ENCODE assay signal across 8 cellular contexts in genomic region chr10:99621454-99622246, GRCh38. TPM values are rescaled to one million over a fixed set of nuclear protein-coding genes. Genes with fewer than 3 reads are reported as not detected.
DNase-seq lines count a peak whose midpoint lies in the region; ATAC-seq, FAIRE-seq and TF ChIP-seq lines count a peak whose summit lies in the region.

No MANE protein-coding gene starts in this region.

- no peak for FAIRE-seq in pancreas (lab: Jason Lieb, UNC)

- intact Hi-C loops in esophagus squamous epithelium (cut with DNase I), result no loop called here
- intact Hi-C loops in pancreas (cut with DNase I), result no loop called here

- DNase-seq in NCI-H2107 (lab: John Stamatoyannopoulos, UW) (peak; percentile 6), NCI-H2107 treated with DMSO at 0.1 percent for 48 hours (lab: John Stamatoyannopoulos, UW; ENCODE audit: unreplicated experiment) (no peak), SK-N-SH (peak; percentile 21), esophagus squamous epithelium (lab: John Stamatoyannopoulos, UW) (no peak), pancreas (peak in 2 of 6 donors; percentile 28 to 29)

- peaks cover 13% of the 10 kb centered on the region for H3F3A ChIP-seq in SK-N-SH (replicated peaks; ENCODE audit: insufficient read depth)

- peak in 2 of 4 donors; percentile 79 to 80 for TF ChIP-seq POLR2A in esophagus squamous epithelium (IDR thresholded peaks at IDR 0.05)

- peak overlapping the region; percentile 87 for H3K4me2 ChIP-seq in SK-N-SH

- CTCF ChIA-PET in SK-N-SH (lab: Yijun Ruan, JAX), result interaction anchor here (0.8 to 3.3 kb wide), 4 partner anchors 10 to 388 kb away, joined by 3 to 22 read pairs (median 14); partner anchors contain the start of gene DNMBP

- H4K20me1 ChIP-seq in SK-N-SH (ENCODE audit: insufficient read depth), result peaks cover 15% of the 10 kb centered on the region; the same call in 1 of the 2 replicates

- H3K4me1 ChIP-seq in SK-N-SH (ENCODE audit: control insufficient read depth in 1 of 2, insufficient read depth in 2 of 2, low read depth in 1 of 2, low read length in 1 of 2), result peaks cover 5 to 17% of the 10 kb centered on the region in 2 experiments; a peak in 3 of 4 replicates
- peaks cover 23 to 41% (median 28%) of the 10 kb centered on the region in 3 donors for H3K4me1 ChIP-seq in esophagus squamous epithelium
- peaks cover 15 to 18% (median 16%) of the 10 kb centered on the region in 3 donors for H3K4me1 ChIP-seq in pancreas

- H3K9ac ChIP-seq in SK-N-SH, result peak overlapping the region; percentile 94

- TF ChIP-seq EP300 in SK-N-SH (IDR thresholded peaks at IDR 0.05; ENCODE audit: borderline replicate concordance in 1 of 2, low read depth in 1 of 2, low read length in 1 of 2), result no peak

- peaks cover 33% of the 10 kb centered on the region for H3K79me2 ChIP-seq in SK-N-SH (ENCODE audit: insufficient read depth)

- H3K36me3 ChIP-seq in SK-N-SH (replicated peaks in 1 of 2; ENCODE audit: control insufficient read depth in 1 of 2, insufficient read depth in 2 of 2, low read length in 1 of 2), result no peaks in the 10 kb centered on the region
- no peaks in the 10 kb centered on the region for H3K36me3 ChIP-seq in esophagus squamous epithelium
- H3K36me3 ChIP-seq in pancreas, result no peaks in the 10 kb centered on the region

- TF ChIP-seq CTCF in SK-N-SH (IDR thresholded peaks at IDR 0.05) (no peak), esophagus squamous epithelium (IDR thresholded peaks at IDR 0.05) (peak in 1 of 6 experiments; percentile 14), pancreas (IDR thresholded peaks at IDR 0.05) (no peak)

- peak overlapping the region; percentile 97 to 98 for H3K27ac ChIP-seq in SK-N-SH (ENCODE audit: low read depth in 2 of 2, low read length in 1 of 2)
- peak overlapping the region; percentile 93 to 99 (median 98) for H3K27ac ChIP-seq in esophagus squamous epithelium
- peak overlapping the region; percentile 98 to 99 (median 98) for H3K27ac ChIP-seq in pancreas

- peak overlapping the region; percentile 86 for H2AFZ ChIP-seq in SK-N-SH (ENCODE audit: low read depth)

- H3K27me3 ChIP-seq in SK-N-SH (ENCODE audit: insufficient read depth), result no peaks in the 10 kb centered on the region
- H3K27me3 ChIP-seq in esophagus squamous epithelium, result no peaks in the 10 kb centered on the region
- no peaks in the 10 kb centered on the region for H3K27me3 ChIP-seq in pancreas

- no peaks in the 10 kb centered on the region for H3K9me3 ChIP-seq in SK-N-SH
- no peaks in the 10 kb centered on the region for H3K9me3 ChIP-seq in esophagus squamous epithelium
- no peaks in the 10 kb centered on the region for H3K9me3 ChIP-seq in pancreas

- POLR2A ChIA-PET in SK-N-SH (lab: Yijun Ruan, JAX), result interaction anchor here (0.6 to 0.8 kb wide), 3 partner anchors 38 to 232 kb away, joined by 3 to 5 read pairs (median 3); partner anchors contain the start of gene ENTPD7

- H3K4me3 ChIP-seq in SK-N-SH (ENCODE audit: low read depth in 2 of 2, low read length in 1 of 2) (peak overlapping the region; percentile 75 to 93), esophagus squamous epithelium (peak overlapping the region; percentile 69 to 96 (median 92)), pancreas (peak overlapping the region; percentile 58 to 88 (median 74))

- no peak for TF ChIP-seq RAD21 in SK-N-SH (IDR thresholded peaks at IDR 0.05; ENCODE audit: low read length)

- 25% methylated on average over 20 of the region's 30 CpGs for WGBS in SK-N-SH (ENCODE audit: low lambda C conversion rate)
- 14 to 23% methylated on average over 21 to 22 of the region's 30 CpGs for WGBS in esophagus squamous epithelium, 2 donors
- WGBS in pancreas, 2 donors, result 9 to 12% methylated on average over 30 of the region's 30 CpGs

- peak in 3 of 4 donors; percentile 5 to 19 (median 5) for ATAC-seq in pancreas
- ATAC-seq in GM19324 (IDR thresholded peaks at IDR 0.05; ENCODE audit: low FRiP score, unreplicated experiment), result no peak
- ATAC-seq in GM21423 (IDR thresholded peaks at IDR 0.05; ENCODE audit: unreplicated experiment), result no peak
- no peak for ATAC-seq in HG02840 (IDR thresholded peaks at IDR 0.05; ENCODE audit: low FRiP score, unreplicated experiment)

- H3K9me2 ChIP-seq in SK-N-SH, result no peaks in the 10 kb centered on the region

TF ChIP-seq in SK-N-SH, 30 proteins besides CTCF, POLR2A, EP300 and RAD21:
- TF ChIP-seq IRF3 (IDR thresholded peaks at IDR 0.05; ENCODE audit: low read depth, low read length), result no peak
- TF ChIP-seq YY1 (IDR thresholded peaks at IDR 0.05; ENCODE audit: low read depth), result 0 out of 2 replicates have a peak, but pooled peaks have one; percentile 4
- TF ChIP-seq MXI1 (IDR thresholded peaks at IDR 0.05; ENCODE audit: low read depth, low read length), result no peak
- no peak for TF ChIP-seq TAF1 (IDR thresholded peaks at IDR 0.05; ENCODE audit: borderline replicate concordance, low read depth, low read length)
- no peak for TF ChIP-seq EZH2phosphoT487 (IDR thresholded peaks at IDR 0.05; ENCODE audit: borderline replicate concordance, low read depth)
- TF ChIP-seq ELF1 (IDR thresholded peaks at IDR 0.05), result no peak
- TF ChIP-seq POLR2AphosphoS5 (IDR thresholded peaks at IDR 0.05; ENCODE audit: low read depth, low read length), result no peak; the same call in 1 of the 2 replicates
- no peak; the same call in 1 of the 2 replicates for TF ChIP-seq REST (IDR thresholded peaks at IDR 0.05; ENCODE audit: low read depth, low read length)
- TF ChIP-seq SIN3A (IDR thresholded peaks at IDR 0.05; ENCODE audit: borderline replicate concordance, low read depth, low read length), result no peak
- TF ChIP-seq NFIC (IDR thresholded peaks at IDR 0.05; ENCODE audit: borderline replicate concordance), result no peak; the same call in 1 of the 2 replicates
- no peak for TF ChIP-seq CHD2 (IDR thresholded peaks at IDR 0.05; ENCODE audit: low read length, partially characterized antibody)
- no peak for TF ChIP-seq TEAD4 (IDR thresholded peaks at IDR 0.05; ENCODE audit: borderline replicate concordance, insufficient read depth)
- TF ChIP-seq SMC3 (IDR thresholded peaks at IDR 0.05; ENCODE audit: low read depth, low read length), result no peak
- no peak for TF ChIP-seq FOXM1 (IDR thresholded peaks at IDR 0.05; ENCODE audit: low read depth)
- no peak for TF ChIP-seq RFX5 (IDR thresholded peaks at IDR 0.05; ENCODE audit: low read length)
- TF ChIP-seq RCOR1 (IDR thresholded peaks at IDR 0.05; ENCODE audit: low read length), result 0 out of 2 replicates have a peak, but pooled peaks have one; percentile 2
- TF ChIP-seq JUND (IDR thresholded peaks at IDR 0.05), result no peak
- no peak for TF ChIP-seq USF1 (IDR thresholded peaks at IDR 0.05; ENCODE audit: borderline replicate concordance, low read depth)
- peak; percentile 4; the same call in 1 of the 2 replicates for TF ChIP-seq TCF12 (IDR thresholded peaks at IDR 0.05)
TF ChIP-seq in SK-N-SH: peak in this region for 3.

RNA-seq across cellular contexts. Expression of gene SLC25A28, which starts 1.4 kb away (rescaled TPM):
- 23.8 and 34.3 TPM in 2 replicates for polyA plus RNA-seq in SK-N-SH (2012; rRNA removed)
- polyA plus RNA-seq in SK-N-SH (2012; cell fraction: cytosol; rRNA removed), result 8.2 and 14.4 TPM in 2 replicates
- polyA plus RNA-seq in SK-N-SH (2012; cell fraction: nucleus; rRNA removed), result 107 and 158 TPM in 2 replicates
- 10 to 100 TPM; 13.8 to 38.0 (median 31.6) TPM for total RNA-seq in esophagus squamous epithelium
- total RNA-seq in pancreas, result 10 to 100 TPM; 18.8 to 29.1 (median 23.8) TPM
- polyA plus RNA-seq in pancreas, result 100 to 1,000 TPM in 1 of 2 donors, 10 to 100 TPM in 1; 88.7 to 128 TPM

RNA-seq across cellular contexts. Expression of gene ENTPD7, which starts 37.7 kb away (rescaled TPM):
- polyA plus RNA-seq in SK-N-SH (2012; rRNA removed) (3.9 and 6.2 TPM in 2 replicates), pancreas (1 to 10 TPM; 1.8 to 1.9 TPM)
- 4.5 and 5.3 TPM in 2 replicates for polyA plus RNA-seq in SK-N-SH (2012; cell fraction: cytosol; rRNA removed)
- 3.5 and 5.6 TPM in 2 replicates for polyA plus RNA-seq in SK-N-SH (2012; cell fraction: nucleus; rRNA removed)
- total RNA-seq in esophagus squamous epithelium (10 to 100 TPM in 3 of 4 donors, 1 to 10 TPM in 1; 9.0 to 31.7 (median 16.5) TPM), pancreas (10 to 100 TPM in 4 of 6 donors, 1 to 10 TPM in 2; 8.4 to 19.8 (median 14.4) TPM)

Comparison
In these comparisons a context has a peak if more than half of its experiments do, and no peak if none do; other contexts are left out.
1. DNase-seq: peak in NCI-H2107 (single experiment) and SK-N-SH (single experiment); none in NCI-H2107 treated with DMSO at 0.1 percent for 48 hours (single experiment) and esophagus squamous epithelium (single experiment).
2. ATAC-seq: peak in pancreas (3 of 4); none in GM19324 (single experiment), GM21423 (single experiment) and HG02840 (single experiment).
3. Peak in every context shown above with its lines, with median percentiles within 50 percentile points of each other: H3K27ac ChIP-seq and H3K4me3 ChIP-seq.